9 cellular contexts compared by ENCODE assay signal in the genomic region with DNA sequence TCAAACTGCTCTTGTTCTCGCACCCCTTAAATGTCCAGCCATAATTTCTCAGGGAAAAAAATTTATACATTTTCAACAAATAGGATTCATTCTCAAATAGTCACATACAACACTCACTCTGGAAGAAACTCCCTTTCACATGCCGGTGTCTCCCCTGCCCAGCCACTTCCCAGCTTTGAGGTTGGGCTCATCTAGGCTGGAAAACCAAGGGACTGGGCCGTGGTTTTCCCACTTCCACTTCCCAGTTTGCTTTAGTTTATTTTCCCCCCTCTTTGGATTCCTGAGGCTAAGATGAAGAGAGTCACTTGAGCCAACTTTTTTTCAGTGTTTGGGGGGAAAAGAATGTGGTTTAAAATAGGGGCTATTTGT. TPM values are rescaled to one million over a fixed set of nuclear protein-coding genes. Genes with fewer than 3 reads are reported as not detected.
DNase-seq lines count a peak whose midpoint lies in the region; ATAC-seq and TF ChIP-seq lines count a peak whose summit lies in the region.
"Had no signal": no experiment of that assay in that cellular context is flagged by ENCODE, and none has a peak within 500 bp of the region (broad histone marks: within the 10 kb centered on the region; RNA-seq: fewer than 3 reads in every experiment).

No MANE protein-coding gene starts in this region.

- POLR2A ChIA-PET in AG04449 (lab: Yijun Ruan, JAX): interaction anchor here (1.6 kb wide), 1 partner anchor 288 kb away, joined by 5 read pairs; no protein-coding TSS in a partner anchor
- POLR2A ChIA-PET in activated CD8-positive, alpha-beta T cell treated with anti-CD3 and anti-CD28 coated beads for 36 hours (lab: Charles Lee): interaction anchor here (1.2 to 1.5 kb wide), 3 partner anchors 12 to 20 kb away, joined by 4 to 7 read pairs (median 5); no protein-coding TSS in a partner anchor

- H4K8ac ChIP-seq in mesenchymal stem cell (ENCODE audit: low read length): no peak overlapping the region

- in situ Hi-C loops in GM23248 (cut with MboI): no loop called here

- peaks cover 5% of the 10 kb centered on the region for H3K79me1 ChIP-seq in mesenchymal stem cell (replicated peaks; ENCODE audit: low read length, poor library complexity, severe bottlenecking)

- peak overlapping the region; percentile 30 for H3K27ac ChIP-seq in GM23248
- no peak overlapping the region for H3K27ac ChIP-seq in mesenchymal stem cell (ENCODE audit: low read length, poor library complexity, severe bottlenecking)

- H3K27me3 ChIP-seq in GM23248 (replicated peaks; ENCODE audit: insufficient read depth): no peaks in the 10 kb centered on the region
- H3K27me3 ChIP-seq in mesenchymal stem cell (ENCODE audit: control insufficient read depth in 1 of 2, insufficient read depth in 1 of 2, low read length in 2 of 2): no peaks in the 10 kb centered on the region

- peak overlapping the region; percentile 30 for H3K4me2 ChIP-seq in GM23248 (ENCODE audit: unreplicated experiment)
- H3K4me2 ChIP-seq in mesenchymal stem cell (ENCODE audit: low read length, poor library complexity, severe bottlenecking): peak overlapping the region; percentile 34

- H3K9ac ChIP-seq in GM23248: peak overlapping the region; percentile 99
- H3K9ac ChIP-seq in mesenchymal stem cell (ENCODE audit: low read length): peak overlapping the region; percentile 99

- no peaks in the 10 kb centered on the region for H3K27me3 Mint-ChIP-seq in activated CD8-positive, alpha-beta T cell treated with anti-CD3 and anti-CD28 coated beads for 36 hours

- H4K91ac ChIP-seq in mesenchymal stem cell (ENCODE audit: low read length): no peak overlapping the region

- peaks cover 58% of the 10 kb centered on the region for H3K79me2 ChIP-seq in GM23248 (ENCODE audit: insufficient read depth)

- H3K23ac ChIP-seq in mesenchymal stem cell (ENCODE audit: low read length in 2 of 2): no peak overlapping the region

- H3K9me3 Mint-ChIP-seq in activated CD8-positive, alpha-beta T cell treated with anti-CD3 and anti-CD28 coated beads for 36 hours: no peaks in the 10 kb centered on the region

- peak overlapping the region in 1 of 2 experiments; percentile 18 for H3K4ac ChIP-seq in mesenchymal stem cell (ENCODE audit: low read depth in 1 of 2, low read length in 2 of 2)

- peak overlapping the region; percentile 49 for H3K4me3 ChIP-seq in AG04449 (ENCODE audit: low read depth, low read length)
- H3K4me3 ChIP-seq in GM23248: peak overlapping the region; percentile 99
- H3K4me3 ChIP-seq in mesenchymal stem cell (ENCODE audit: insufficient read depth in 1 of 2, low read depth in 1 of 2, low read length in 2 of 2): peak overlapping the region in 1 of 2 experiments; percentile 99

- H4K20me1 ChIP-seq in GM23248 (ENCODE audit: insufficient read depth): no peaks in the 10 kb centered on the region

- peak overlapping the region in 1 of 2 experiments; percentile 42 for H3K18ac ChIP-seq in mesenchymal stem cell (ENCODE audit: low read depth in 1 of 2, low read length in 2 of 2)

- peaks cover 38% of the 10 kb centered on the region for H3K4me1 ChIP-seq in GM23248 (ENCODE audit: insufficient read depth)
- peaks cover 7% of the 10 kb centered on the region for H3K4me1 ChIP-seq in mesenchymal stem cell (ENCODE audit: control insufficient read depth, insufficient read depth, low read depth, low read length)

- H3K27ac Mint-ChIP-seq in activated CD8-positive, alpha-beta T cell treated with anti-CD3 and anti-CD28 coated beads for 36 hours: peak overlapping the region; percentile 83

- H2BK5ac ChIP-seq in mesenchymal stem cell (ENCODE audit: low read depth, low read length, poor library complexity, severe bottlenecking): no peak overlapping the region

- H3F3A ChIP-seq in GM23248 (ENCODE audit: insufficient read depth): peaks cover 63% of the 10 kb centered on the region

- no peak for ATAC-seq in activated CD8-positive, alpha-beta T cell treated with anti-CD3 and anti-CD28 coated beads for 36 hours
- ATAC-seq in esophagus mucosa (no peak), GM18505 (IDR thresholded peaks at IDR 0.05; ENCODE audit: unreplicated experiment) (no peak), HG02571 (IDR thresholded peaks at IDR 0.05; ENCODE audit: unreplicated experiment) (no peak)

- no peak overlapping the region for H3K14ac ChIP-seq in mesenchymal stem cell (ENCODE audit: low read length in 2 of 2)

- H2AFZ ChIP-seq in GM23248: no peak overlapping the region
- no peak overlapping the region for H2AFZ ChIP-seq in mesenchymal stem cell (ENCODE audit: low read depth, low read length)

- H3K36me3 Mint-ChIP-seq in activated CD8-positive, alpha-beta T cell treated with anti-CD3 and anti-CD28 coated beads for 36 hours (ENCODE audit: low read depth): peaks cover 19% of the 10 kb centered on the region

- peak overlapping the region; percentile 95 for H3K4me3 Mint-ChIP-seq in activated CD8-positive, alpha-beta T cell treated with anti-CD3 and anti-CD28 coated beads for 36 hours

- peaks cover 38% of the 10 kb centered on the region for H3K4me1 Mint-ChIP-seq in activated CD8-positive, alpha-beta T cell treated with anti-CD3 and anti-CD28 coated beads for 36 hours (ENCODE audit: low read depth)

- DNase-seq in AG04449 (ENCODE audit: low read depth, low spot score) (no peak), GM23248 (peak; percentile 58), mesenchymal stem cell (peak; percentile 56), Ammon's horn (ENCODE audit: low spot score) (no peak)
- DNase-seq in activated CD8-positive, alpha-beta T cell treated with anti-CD3 and anti-CD28 coated beads for 36 hours: no peak

- no peak overlapping the region for H2AK5ac ChIP-seq in mesenchymal stem cell (ENCODE audit: low read length, severe bottlenecking)

- intact Hi-C loops in activated CD8-positive, alpha-beta T cell treated with anti-CD3 and anti-CD28 coated beads for 36 hours (cut with micrococcal nuclease): no loop called here

- TF ChIP-seq POLR2A in GM18505 (IDR thresholded peaks at IDR 0.05; ENCODE audit: borderline replicate concordance, extremely low read depth, insufficient read depth, insufficient read length): no peak

- no peak overlapping the region for H2BK15ac ChIP-seq in mesenchymal stem cell (ENCODE audit: low read depth, poor library complexity, severe bottlenecking)

- H2BK12ac ChIP-seq in mesenchymal stem cell (ENCODE audit: low read length in 2 of 2): no peak overlapping the region

- no peak for TF ChIP-seq CTCF in AG04449 (IDR thresholded peaks at IDR 0.05; ENCODE audit: insufficient read depth, low read length, missing control alignments)
- TF ChIP-seq CTCF in activated CD8-positive, alpha-beta T cell treated with anti-CD3 and anti-CD28 coated beads for 36 hours (IDR thresholded peaks at IDR 0.05): no peak

- H3K9me2 ChIP-seq in GM23248 (ENCODE audit: insufficient read depth): no peaks in the 10 kb centered on the region

- H3K36me3 ChIP-seq in GM23248 (ENCODE audit: low read depth): peaks cover 11% of the 10 kb centered on the region
- peaks cover 0 to 20% of the 10 kb centered on the region in 2 experiments for H3K36me3 ChIP-seq in mesenchymal stem cell (ENCODE audit: control insufficient read depth in 1 of 2, insufficient read depth in 2 of 2, low read depth in 1 of 2, low read length in 2 of 2)

- CTCF ChIA-PET in AG04449 (lab: Yijun Ruan, JAX): interaction anchor here (0.8 to 5.5 kb wide), 16 partner anchors 9 to 296 kb away, joined by 3 to 47 read pairs (median 6); no protein-coding TSS in a partner anchor
- CTCF ChIA-PET in activated CD8-positive, alpha-beta T cell treated with anti-CD3 and anti-CD28 coated beads for 36 hours (lab: Charles Lee): interaction anchor here (1.3 to 2.5 kb wide), 7 partner anchors 9 to 316 kb away, joined by 3 to 13 read pairs (median 7); no protein-coding TSS in a partner anchor

- WGBS in GM23248 (ENCODE audit: low coverage in 1 of 2, low lambda C conversion rate in 2 of 2, missing lambda C conversion rate in 2 of 2), 2 experiments: 40 to 58% methylated on average over 3 of the region's 3 CpGs
- 91% methylated on average over 3 of the region's 3 CpGs for WGBS in mesenchymal stem cell

- no peaks in the 10 kb centered on the region for H3K9me3 ChIP-seq in GM23248 (ENCODE audit: low read depth)
- H3K9me3 ChIP-seq in mesenchymal stem cell (ENCODE audit: control insufficient read depth, low read length): no peaks in the 10 kb centered on the region
- H3K9me3 ChIP-seq: mucosa of descending colon had no signal

- no peak overlapping the region for H2BK120ac ChIP-seq in mesenchymal stem cell (ENCODE audit: low read depth, low read length)

RNA-seq across cellular contexts. Expression of gene IPO9, which starts 0.5 kb away (rescaled TPM):
- total RNA-seq in GM23248 (2014; rRNA removed; shearing (Covaris generic)): 17.6 and 18.3 TPM in 2 replicates
- polyA plus RNA-seq in GM23248 (2016; fragmentation: Nextera tagmentation; extraction: Ambion mirVana): 52.4 and 53.8 TPM in 2 replicates
- 10 to 100 TPM; 64.6 to 67.5 TPM for total RNA-seq in activated CD8-positive, alpha-beta T cell treated with anti-CD3 and anti-CD28 coated beads for 36 hours
- polyA plus RNA-seq in mesenchymal stem cell (2013, experiment 1 of 2): 30.8 TPM
- polyA plus RNA-seq in mesenchymal stem cell (2013, experiment 2 of 2): 34.0 TPM
- total RNA-seq in esophagus mucosa: 26.9 TPM

Comparison
In these comparisons a context has a peak if more than half of its experiments do, and no peak if none do; other contexts are left out.
1. DNase-seq: peak in GM23248 (single experiment) and mesenchymal stem cell (single experiment); none in AG04449 (single experiment), activated CD8-positive, alpha-beta T cell treated with anti-CD3 and anti-CD28 coated beads for 36 hours (single experiment) and Ammon's horn (single experiment).